Comparison of ENCODE assay signal across 21 cellular contexts in the genomic region with DNA sequence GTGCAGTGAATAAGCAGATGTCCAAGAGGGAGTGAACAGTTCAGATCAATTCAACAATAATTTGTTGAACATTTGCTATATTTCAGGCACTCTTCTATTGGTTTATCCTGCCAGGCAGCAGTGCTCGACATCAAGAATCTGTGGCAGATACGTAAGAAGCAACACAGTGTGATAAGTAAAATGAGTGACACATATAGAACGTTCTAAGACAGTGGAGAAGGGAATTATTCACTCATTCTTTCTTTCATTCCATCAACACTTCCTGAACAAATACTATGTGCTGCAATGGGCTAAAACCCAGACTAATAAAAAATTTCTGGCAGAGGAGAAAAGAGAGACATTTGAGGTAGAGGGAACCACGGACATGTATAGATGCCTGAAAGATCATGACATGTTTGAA.
DNase-seq lines count a peak whose midpoint lies in the region; ATAC-seq and TF ChIP-seq lines count a peak whose summit lies in the region.
"Had no signal": no experiment of that assay in that cellular context is flagged by ENCODE, and none has a peak within 500 bp of the region (broad histone marks: within the 10 kb centered on the region; RNA-seq: fewer than 3 reads in every experiment).

No MANE protein-coding gene starts in this region.

- H3K9me2 ChIP-seq in PC-3 (replicated peaks; ENCODE audit: low read length) = no peaks in the 10 kb centered on the region

- H3K4me3 Mint-ChIP-seq in memory B cell = no peak overlapping the region
- H3K4me3 Mint-ChIP-seq: B cell; CD8-positive, alpha-beta T cell; H9 had no signal

- H3K27me3 ChIP-seq in PC-3 (ENCODE audit: low read length) = no peaks in the 10 kb centered on the region
- H3K27me3 ChIP-seq: BLaER1 had no signal

- DNase-seq in EH (ENCODE audit: low read depth) (peak; percentile 42), PC-3 (peak; percentile 3), choroid plexus epithelial cell (ENCODE audit: low read depth) (peak; percentile 50), memory B cell (ENCODE audit: low spot score in 2 of 2) (no peak), GM10248 (ENCODE audit: extremely low spot score) (no peak), H4 (ENCODE audit: low spot score) (no peak), NCI-H2107 treated with DMSO at 0.1 percent for 48 hours (lab: John Stamatoyannopoulos, UW; ENCODE audit: unreplicated experiment) (no peak)
- DNase-seq: Caco-2; CD4-positive, CD25-positive, alpha-beta regulatory T cell; CD8-positive, alpha-beta T cell; DMS153; DND-41; GF-D8; GM23248; H9 had no signal

- no TSS peak for BruUV-seq in PC-3 (replicated peaks; lab: Mats Ljungman, UMichigan)

- TF ChIP-seq CTCF in PC-3 (conservative IDR thresholded peaks at IDR 0.05; ENCODE audit: low read depth, low read length) (no peak), choroid plexus epithelial cell (conservative IDR thresholded peaks at IDR 0.05; ENCODE audit: low read depth, low read length) (no peak), GM10248 (IDR thresholded peaks at IDR 0.05; ENCODE audit: control extremely low read depth, extremely low read depth, low read depth, missing control alignments) (no peak)

- no peaks in the 10 kb centered on the region for H4K20me1 ChIP-seq in PC-3 (ENCODE audit: low read length)
- H4K20me1 ChIP-seq: BLaER1 had no signal

- no peaks in the 10 kb centered on the region for H3K36me3 Mint-ChIP-seq in memory B cell
- H3K36me3 Mint-ChIP-seq: CD4-positive, CD25-positive, alpha-beta regulatory T cell; CD8-positive, alpha-beta T cell had no signal

- peak overlapping the region; percentile 7 for H3K27ac Mint-ChIP-seq in memory B cell
- H3K27ac Mint-ChIP-seq: B cell; CD4-positive, CD25-positive, alpha-beta regulatory T cell; CD8-positive, alpha-beta T cell; H9 had no signal

- CTCF ChIA-PET in PC-3 (lab: Charles Lee) = no interaction called here
- CTCF ChIA-PET in GM10248 (lab: Yijun Ruan, JAX) = interaction anchor here (1.0 to 3.9 kb wide), 2 partner anchors 10 to 215 kb away, joined by 3 to 25 read pairs; no protein-coding TSS in a partner anchor

- no peak overlapping the region for H3K4me2 ChIP-seq in PC-3 (ENCODE audit: low read length)
- H3K4me2 ChIP-seq: BLaER1 had no signal

- ATAC-seq in PC-3 = peak; percentile 60
- no peak for ATAC-seq in memory B cell (ENCODE audit: low read depth)
- no peak for ATAC-seq in HG02763 (IDR thresholded peaks at IDR 0.05; ENCODE audit: unreplicated experiment)
- ATAC-seq: CD8-positive, alpha-beta T cell; HCT116 had no signal

- no peaks in the 10 kb centered on the region for H3K79me2 ChIP-seq in PC-3 (ENCODE audit: low read length)

- H3K4me1 ChIP-seq in PC-3 (ENCODE audit: insufficient read depth, low read length) = no peaks in the 10 kb centered on the region
- H3K4me1 ChIP-seq: BLaER1, Caco-2 had no signal

- H3K4me1 Mint-ChIP-seq in memory B cell = no peaks in the 10 kb centered on the region
- H3K4me1 Mint-ChIP-seq: B cell, H9 had no signal

- no peak overlapping the region for H3K27ac ChIP-seq in PC-3 (ENCODE audit: low read length)
- H3K27ac ChIP-seq: 22Rv1, BLaER1, C4-2B, GM23248 had no signal

- no peaks in the 10 kb centered on the region for H3K9me3 ChIP-seq in PC-3 (ENCODE audit: low read length)
- H3K9me3 ChIP-seq: BLaER1, Caco-2 had no signal

- H3K27me3 Mint-ChIP-seq in memory B cell = no peaks in the 10 kb centered on the region
- H3K27me3 Mint-ChIP-seq: B cell had no signal

- no peak overlapping the region for H3K9ac ChIP-seq in PC-3 (ENCODE audit: low read length)
- H3K9ac ChIP-seq: BLaER1, GM23248 had no signal

- no peak overlapping the region for H3K4me3 ChIP-seq in PC-3 (ENCODE audit: low read length)
- H3K4me3 ChIP-seq in choroid plexus epithelial cell (ENCODE audit: low read depth, low read length) = no peak overlapping the region
- H3K4me3 ChIP-seq: BLaER1, GM23248 had no signal

- no peaks in the 10 kb centered on the region for H3K9me3 Mint-ChIP-seq in memory B cell
- H3K9me3 Mint-ChIP-seq: CD8-positive, alpha-beta T cell; H9 had no signal

- H2AFZ ChIP-seq in PC-3 (ENCODE audit: low read length) = no peak overlapping the region
- H2AFZ ChIP-seq: GM23248 had no signal

- H3F3A ChIP-seq in PC-3 (ENCODE audit: low read length, unreplicated experiment) = no peaks in the 10 kb centered on the region

- POLR2A ChIA-PET in PC-3 (lab: Charles Lee; ENCODE audit: unreplicated experiment) = no interaction called here
- POLR2A ChIA-PET in GM10248 (lab: Yijun Ruan, JAX) = no interaction called here

- H3K36me3 ChIP-seq in PC-3 (ENCODE audit: low read depth, low read length) = no peaks in the 10 kb centered on the region
- H3K36me3 ChIP-seq: BLaER1 had no signal

- intact Hi-C loops in PC-3 (cut with micrococcal nuclease) = loop anchor here (10.0 kb wide), 1 partner anchor 105 kb away; a partner anchor contains a TSS

Comparison
In these comparisons a context has a peak if more than half of its experiments do, and no peak if none do; other contexts are left out.
1. DNase-seq: peak in EH (single experiment), PC-3 (single experiment) and choroid plexus epithelial cell (single experiment); none in memory B cell (0 of 2), GM10248 (single experiment), H4 (single experiment) and NCI-H2107 treated with DMSO at 0.1 percent for 48 hours (single experiment).